Comparison of ENCODE assay signal across 1 cellular context in the genomic region with DNA sequence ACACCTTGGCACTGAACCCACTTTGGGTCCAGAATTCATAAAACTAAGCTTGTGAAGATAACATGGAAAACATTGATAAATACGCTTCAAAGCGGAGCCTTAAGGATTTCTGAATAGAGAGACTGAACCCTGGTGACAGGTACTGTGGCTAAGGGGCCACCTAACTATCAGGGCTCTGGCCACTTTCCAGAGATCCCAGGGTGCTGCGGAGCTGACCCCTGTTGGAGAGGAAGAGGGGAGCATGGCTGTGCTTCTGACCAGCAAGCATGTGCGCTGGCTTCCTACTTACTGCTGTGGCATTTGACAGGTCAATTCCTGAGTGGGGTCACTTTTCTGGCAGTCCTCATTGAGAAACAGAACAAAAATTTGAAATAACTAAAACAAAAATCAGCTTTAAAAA.
TF ChIP-seq lines count a peak whose summit lies in the region.

No MANE protein-coding gene starts in this region.

TF ChIP-seq in GM23338, 12 proteins besides CTCF, POLR2A, EP300 and RAD21 (continued from another document):
- TF ChIP-seq, protein P1, sequence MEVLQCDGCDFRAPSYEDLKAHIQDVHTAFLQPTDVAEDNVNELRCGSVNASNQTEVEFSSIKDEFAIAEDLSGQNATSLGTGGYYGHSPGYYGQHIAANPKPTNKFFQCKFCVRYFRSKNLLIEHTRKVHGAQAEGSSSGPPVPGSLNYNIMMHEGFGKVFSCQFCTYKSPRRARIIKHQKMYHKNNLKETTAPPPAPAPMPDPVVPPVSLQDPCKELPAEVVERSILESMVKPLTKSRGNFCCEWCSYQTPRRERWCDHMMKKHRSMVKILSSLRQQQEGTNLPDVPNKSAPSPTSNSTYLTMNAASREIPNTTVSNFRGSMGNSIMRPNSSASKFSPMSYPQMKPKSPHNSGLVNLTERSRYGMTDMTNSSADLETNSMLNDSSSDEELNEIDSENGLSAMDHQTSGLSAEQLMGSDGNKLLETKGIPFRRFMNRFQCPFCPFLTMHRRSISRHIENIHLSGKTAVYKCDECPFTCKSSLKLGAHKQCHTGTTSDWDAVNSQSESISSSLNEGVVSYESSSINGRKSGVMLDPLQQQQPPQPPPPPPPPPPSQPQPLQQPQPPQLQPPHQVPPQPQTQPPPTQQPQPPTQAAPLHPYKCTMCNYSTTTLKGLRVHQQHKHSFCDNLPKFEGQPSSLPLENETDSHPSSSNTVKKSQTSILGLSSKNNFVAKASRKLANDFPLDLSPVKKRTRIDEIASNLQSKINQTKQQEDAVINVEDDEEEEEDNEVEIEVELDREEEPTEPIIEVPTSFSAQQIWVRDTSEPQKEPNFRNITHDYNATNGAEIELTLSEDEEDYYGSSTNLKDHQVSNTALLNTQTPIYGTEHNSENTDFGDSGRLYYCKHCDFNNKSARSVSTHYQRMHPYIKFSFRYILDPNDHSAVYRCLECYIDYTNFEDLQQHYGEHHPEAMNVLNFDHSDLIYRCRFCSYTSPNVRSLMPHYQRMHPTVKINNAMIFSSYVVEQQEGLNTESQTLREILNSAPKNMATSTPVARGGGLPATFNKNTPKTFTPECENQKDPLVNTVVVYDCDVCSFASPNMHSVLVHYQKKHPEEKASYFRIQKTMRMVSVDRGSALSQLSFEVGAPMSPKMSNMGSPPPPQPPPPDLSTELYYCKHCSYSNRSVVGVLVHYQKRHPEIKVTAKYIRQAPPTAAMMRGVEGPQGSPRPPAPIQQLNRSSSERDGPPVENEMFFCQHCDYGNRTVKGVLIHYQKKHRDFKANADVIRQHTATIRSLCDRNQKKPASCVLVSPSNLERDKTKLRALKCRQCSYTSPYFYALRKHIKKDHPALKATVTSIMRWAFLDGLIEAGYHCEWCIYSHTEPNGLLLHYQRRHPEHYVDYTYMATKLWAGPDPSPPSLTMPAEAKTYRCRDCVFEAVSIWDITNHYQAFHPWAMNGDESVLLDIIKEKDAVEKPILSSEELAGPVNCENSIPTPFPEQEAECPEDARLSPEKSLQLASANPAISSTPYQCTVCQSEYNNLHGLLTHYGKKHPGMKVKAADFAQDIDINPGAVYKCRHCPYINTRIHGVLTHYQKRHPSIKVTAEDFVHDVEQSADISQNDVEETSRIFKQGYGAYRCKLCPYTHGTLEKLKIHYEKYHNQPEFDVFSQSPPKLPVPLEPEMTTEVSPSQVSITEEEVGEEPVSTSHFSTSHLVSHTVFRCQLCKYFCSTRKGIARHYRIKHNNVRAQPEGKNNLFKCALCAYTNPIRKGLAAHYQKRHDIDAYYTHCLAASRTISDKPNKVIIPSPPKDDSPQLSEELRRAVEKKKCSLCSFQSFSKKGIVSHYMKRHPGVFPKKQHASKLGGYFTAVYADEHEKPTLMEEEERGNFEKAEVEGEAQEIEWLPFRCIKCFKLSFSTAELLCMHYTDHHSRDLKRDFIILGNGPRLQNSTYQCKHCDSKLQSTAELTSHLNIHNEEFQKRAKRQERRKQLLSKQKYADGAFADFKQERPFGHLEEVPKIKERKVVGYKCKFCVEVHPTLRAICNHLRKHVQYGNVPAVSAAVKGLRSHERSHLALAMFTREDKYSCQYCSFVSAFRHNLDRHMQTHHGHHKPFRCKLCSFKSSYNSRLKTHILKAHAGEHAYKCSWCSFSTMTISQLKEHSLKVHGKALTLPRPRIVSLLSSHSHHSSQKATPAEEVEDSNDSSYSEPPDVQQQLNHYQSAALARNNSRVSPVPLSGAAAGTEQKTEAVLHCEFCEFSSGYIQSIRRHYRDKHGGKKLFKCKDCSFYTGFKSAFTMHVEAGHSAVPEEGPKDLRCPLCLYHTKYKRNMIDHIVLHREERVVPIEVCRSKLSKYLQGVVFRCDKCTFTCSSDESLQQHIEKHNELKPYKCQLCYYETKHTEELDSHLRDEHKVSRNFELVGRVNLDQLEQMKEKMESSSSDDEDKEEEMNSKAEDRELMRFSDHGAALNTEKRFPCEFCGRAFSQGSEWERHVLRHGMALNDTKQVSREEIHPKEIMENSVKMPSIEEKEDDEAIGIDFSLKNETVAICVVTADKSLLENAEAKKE (CRISPR knock-in tag; IDR thresholded peaks at IDR 0.05), result no peak
- TF ChIP-seq ZNF114 (CRISPR knock-in tag; IDR thresholded peaks at IDR 0.05) (no peak), REST (IDR thresholded peaks at IDR 0.05; ENCODE audit: unreplicated experiment) (no peak), CREB1 (CRISPR knock-in tag; IDR thresholded peaks at IDR 0.05; ENCODE audit: low read depth) (no peak), NANOG (IDR thresholded peaks at IDR 0.05; ENCODE audit: borderline replicate concordance) (no peak)
TF ChIP-seq in GM23338: peak in this region for 0.
